In genomic region chr2:101426808-101427207, GRCh38 we compare ENCODE assay signal across 1 cellular context.
TF ChIP-seq lines count a peak whose summit lies in the region.

No MANE protein-coding gene starts in this region.

TF ChIP-seq in HepG2, 621 proteins besides CTCF, POLR2A, EP300 and RAD21:
- no peak for TF ChIP-seq REST (IDR thresholded peaks at IDR 0.05; ENCODE audit: borderline replicate concordance in 1 of 2, low read depth in 1 of 2, low read length in 2 of 2)
- no peak for TF ChIP-seq ZNF33B (CRISPR knock-in tag; IDR thresholded peaks at IDR 0.05)
